Comparison of ENCODE assay signal across 8 cellular contexts in the genomic region with DNA sequence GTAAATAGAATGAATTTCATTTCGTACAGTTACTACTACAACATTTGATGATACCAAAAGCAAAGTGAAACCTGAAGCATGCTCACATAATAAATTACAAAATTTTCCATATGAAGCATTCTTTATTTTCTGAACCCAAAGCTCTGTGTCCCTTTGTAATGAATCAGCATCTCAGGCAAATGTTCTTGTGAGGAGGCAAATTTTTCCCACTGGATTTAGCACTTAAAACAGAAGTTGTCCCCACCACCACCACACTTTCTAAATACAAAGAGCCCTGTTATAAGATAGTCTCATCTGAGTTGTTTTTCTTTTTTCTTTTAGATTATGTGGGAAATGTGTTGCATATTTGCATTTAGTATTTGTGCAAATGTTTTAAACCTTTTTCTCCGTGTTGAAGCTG.
A peak's percentile ranks its signal among the peaks of the same experiment; 100 is the strongest.
DNase-seq lines count a peak whose midpoint lies in the region; ATAC-seq, FAIRE-seq and TF ChIP-seq lines count a peak whose summit lies in the region.

No MANE protein-coding gene starts in this region.

- H3K36me3 ChIP-seq in HEK293 (ENCODE audit: control insufficient read depth in 2 of 2, insufficient read depth in 1 of 2, low read length in 2 of 2) = no peaks in the 10 kb centered on the region
- no peaks in the 10 kb centered on the region for H3K36me3 ChIP-seq in keratinocyte (ENCODE audit: control insufficient read depth in 2 of 2, extremely low read depth in 1 of 2, insufficient read depth in 2 of 2, low read length in 2 of 2)
- no peaks in the 10 kb centered on the region for H3K36me3 ChIP-seq in subcutaneous abdominal adipose tissue (ENCODE audit: control insufficient read depth in 5 of 5, insufficient read depth in 5 of 5, low read length in 5 of 5)

- dilution Hi-C loops in keratinocyte (cut with MboI; ENCODE audit: extremely low pct_ligation_motif_present, low sequenced_read_pairs) = no loop called here

- H3K4me2 ChIP-seq in keratinocyte (ENCODE audit: control insufficient read depth, extremely low read depth, insufficient read depth, low read depth, low read length) = peak overlapping the region; percentile 97

- peak overlapping the region; percentile 66 for H2AFZ ChIP-seq in keratinocyte (ENCODE audit: control insufficient read depth, low read length)

- CTCF ChIA-PET in HEK293 (lab: Yijun Ruan, JAX) = interaction anchor here (0.6 to 1.4 kb wide), 20 partner anchors 9 to 1327 kb away, joined by 3 to 7 read pairs (median 3); a partner anchor contains a TSS

- H3K27ac ChIP-seq in C4-2B = peak overlapping the region; percentile 70
- no peak overlapping the region for H3K27ac ChIP-seq in HEK293 (ENCODE audit: extremely low read depth, low read depth, low read length)
- H3K27ac ChIP-seq in keratinocyte (ENCODE audit: control insufficient read depth, insufficient read depth, low read length) = peak overlapping the region; percentile 96
- peak overlapping the region; percentile 60 for H3K27ac ChIP-seq in subcutaneous abdominal adipose tissue (ENCODE audit: low read depth, low read length)

- H3K4me1 Mint-ChIP-seq in activated naive CD8-positive, alpha-beta T cell treated with anti-CD3 and anti-CD28 coated beads, Interleukin-2, amount 50 U/mL, for 24 hours = peaks cover 6% of the 10 kb centered on the region

- H3K27me3 ChIP-seq in keratinocyte (ENCODE audit: control insufficient read depth, extremely low read depth, insufficient read depth, low read length) (no peaks in the 10 kb centered on the region), subcutaneous abdominal adipose tissue (ENCODE audit: control insufficient read depth in 5 of 5, insufficient read depth in 4 of 5, low read length in 5 of 5) (no peaks in the 10 kb centered on the region)

- H3K4me3 Mint-ChIP-seq in activated naive CD8-positive, alpha-beta T cell treated with anti-CD3 and anti-CD28 coated beads, Interleukin-2, amount 50 U/mL, for 24 hours = peak overlapping the region; percentile 79

- peak overlapping the region; percentile 92 for H3K9ac ChIP-seq in keratinocyte (ENCODE audit: control insufficient read depth, extremely low read depth, insufficient read depth, low read length)
- peak overlapping the region; percentile 48 to 73 (median 69) for H3K9ac ChIP-seq in subcutaneous abdominal adipose tissue (ENCODE audit: low read length in 5 of 5)

- TF ChIP-seq CTCF in C4-2B (conservative IDR thresholded peaks at IDR 0.05) = no peak
- TF ChIP-seq CTCF in HEK293 (tag by site-specific recombination; IDR thresholded peaks at IDR 0.05) = no peak
- no peak for TF ChIP-seq CTCF in keratinocyte (optimal IDR thresholded peaks at IDR 0.05 in 1 of 3, IDR thresholded peaks at IDR 0.05 in 1 of 3, conservative IDR thresholded peaks at IDR 0.05 in 1 of 3; ENCODE audit: extremely low read depth in 1 of 3, insufficient read depth in 2 of 3, low read length in 3 of 3)

- no peaks in the 10 kb centered on the region for H3K36me3 Mint-ChIP-seq in activated naive CD8-positive, alpha-beta T cell treated with anti-CD3 and anti-CD28 coated beads, Interleukin-2, amount 50 U/mL, for 24 hours (ENCODE audit: low read depth)

- H3K27me3 Mint-ChIP-seq in activated naive CD8-positive, alpha-beta T cell treated with anti-CD3 and anti-CD28 coated beads, Interleukin-2, amount 50 U/mL, for 24 hours = no peaks in the 10 kb centered on the region

- no peaks in the 10 kb centered on the region for H3K9me3 Mint-ChIP-seq in activated naive CD8-positive, alpha-beta T cell treated with anti-CD3 and anti-CD28 coated beads, Interleukin-2, amount 50 U/mL, for 24 hours

- H3K4me3 ChIP-seq in HEK293 (ENCODE audit: low read depth, low read length) (peak overlapping the region; percentile 37), keratinocyte (ENCODE audit: control insufficient read depth in 2 of 3, extremely low read depth in 1 of 3, insufficient read depth in 2 of 3, low read depth in 1 of 3, low read length in 3 of 3) (peak overlapping the region; percentile 49 to 96 (median 82)), subcutaneous abdominal adipose tissue (ENCODE audit: low read depth in 1 of 5, low read length in 5 of 5) (peak overlapping the region; percentile 49 to 80 (median 68))

- peak overlapping the region; percentile 82 for H3K27ac Mint-ChIP-seq in activated naive CD8-positive, alpha-beta T cell treated with anti-CD3 and anti-CD28 coated beads, Interleukin-2, amount 50 U/mL, for 24 hours

- no peak for ATAC-seq in activated naive CD8-positive, alpha-beta T cell treated with anti-CD3 and anti-CD28 coated beads, Interleukin-2, amount 50 U/mL, for 24 hours

- no peaks in the 10 kb centered on the region for H3K79me2 ChIP-seq in keratinocyte (ENCODE audit: control insufficient read depth, insufficient read depth, low read length)

- no peak for DNase-seq in activated naive CD8-positive, alpha-beta T cell treated with anti-CD3 and anti-CD28 coated beads, Interleukin-2, amount 50 U/mL, for 24 hours
- DNase-seq in keratinocyte (ENCODE audit: low read depth, low spot score) (no peak), globus pallidus (ENCODE audit: low spot score) (no peak), amniotic stem cell (lab: John Stamatoyannopoulos, UW) (no peak), SHP77 treated with DMSO at 0.1 percent for 48 hours (lab: John Stamatoyannopoulos, UW) (no peak)

- H3K9me1 ChIP-seq in keratinocyte (ENCODE audit: control insufficient read depth, extremely low read depth, insufficient read depth, low read length) = no peaks in the 10 kb centered on the region

- POLR2A ChIA-PET in HEK293 (lab: Yijun Ruan, JAX) = interaction anchor here (0.7 kb wide), 2 partner anchors 457 to 670 kb away, joined by 5 to 7 read pairs; no protein-coding TSS in a partner anchor

- no peak for FAIRE-seq in keratinocyte (lab: Jason Lieb, UNC)

- H3K4me1 ChIP-seq in HEK293 (ENCODE audit: control insufficient read depth, insufficient read depth, low read length) (no peaks in the 10 kb centered on the region), keratinocyte (ENCODE audit: control insufficient read depth, extremely low read depth, insufficient read depth, low read length) (peaks cover 18% of the 10 kb centered on the region), subcutaneous abdominal adipose tissue (ENCODE audit: control insufficient read depth in 5 of 5, insufficient read depth in 5 of 5, low read length in 5 of 5) (peaks cover 0 to 6% (median 5%) of the 10 kb centered on the region in 5 donors)

- no peaks in the 10 kb centered on the region for H3K9me3 ChIP-seq in HEK293 (ENCODE audit: control insufficient read depth, insufficient read depth, low read depth, low read length)
- no peaks in the 10 kb centered on the region for H3K9me3 ChIP-seq in keratinocyte (ENCODE audit: control insufficient read depth, low read depth, low read length)
- no peaks in the 10 kb centered on the region for H3K9me3 ChIP-seq in subcutaneous abdominal adipose tissue (ENCODE audit: control insufficient read depth in 5 of 5, low read length in 5 of 5)

- H4K20me1 ChIP-seq in keratinocyte (ENCODE audit: control insufficient read depth, extremely low read depth, insufficient read depth, low read length) = no peaks in the 10 kb centered on the region

TF ChIP-seq in HEK293, 187 proteins besides CTCF, POLR2A, EP300 and RAD21:
- TF ChIP-seq ZNF416 (tag by site-specific recombination; IDR thresholded peaks at IDR 0.05) (no peak), BCL11A (tag by site-specific recombination; IDR thresholded peaks at IDR 0.05; ENCODE audit: low read depth) (no peak), ZNF791 (tag by site-specific recombination; IDR thresholded peaks at IDR 0.05) (no peak), ZBTB8A (tag by site-specific recombination; IDR thresholded peaks at IDR 0.05) (no peak), ZNF558 (tag by site-specific recombination; IDR thresholded peaks at IDR 0.05) (no peak), HOXA7 (CRISPR knock-in tag; IDR thresholded peaks at IDR 0.05; ENCODE audit: borderline replicate concordance) (no peak), ZNF473 (tag by site-specific recombination; IDR thresholded peaks at IDR 0.05) (no peak), BCL11B (tag by site-specific recombination; IDR thresholded peaks at IDR 0.05; ENCODE audit: low read depth) (no peak), ZNF366 (tag by site-specific recombination; conservative IDR thresholded peaks at IDR 0.05) (no peak)
- TF ChIP-seq, protein P1, sequence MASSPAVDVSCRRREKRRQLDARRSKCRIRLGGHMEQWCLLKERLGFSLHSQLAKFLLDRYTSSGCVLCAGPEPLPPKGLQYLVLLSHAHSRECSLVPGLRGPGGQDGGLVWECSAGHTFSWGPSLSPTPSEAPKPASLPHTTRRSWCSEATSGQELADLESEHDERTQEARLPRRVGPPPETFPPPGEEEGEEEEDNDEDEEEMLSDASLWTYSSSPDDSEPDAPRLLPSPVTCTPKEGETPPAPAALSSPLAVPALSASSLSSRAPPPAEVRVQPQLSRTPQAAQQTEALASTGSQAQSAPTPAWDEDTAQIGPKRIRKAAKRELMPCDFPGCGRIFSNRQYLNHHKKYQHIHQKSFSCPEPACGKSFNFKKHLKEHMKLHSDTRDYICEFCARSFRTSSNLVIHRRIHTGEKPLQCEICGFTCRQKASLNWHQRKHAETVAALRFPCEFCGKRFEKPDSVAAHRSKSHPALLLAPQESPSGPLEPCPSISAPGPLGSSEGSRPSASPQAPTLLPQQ (tag by site-specific recombination; IDR thresholded peaks at IDR 0.05) = no peak
- TF ChIP-seq, protein P2, sequence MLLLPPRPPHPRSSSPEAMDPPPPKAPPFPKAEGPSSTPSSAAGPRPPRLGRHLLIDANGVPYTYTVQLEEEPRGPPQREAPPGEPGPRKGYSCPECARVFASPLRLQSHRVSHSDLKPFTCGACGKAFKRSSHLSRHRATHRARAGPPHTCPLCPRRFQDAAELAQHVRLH (tag by site-specific recombination; IDR thresholded peaks at IDR 0.05) = no peak
- TF ChIP-seq, protein P3, sequence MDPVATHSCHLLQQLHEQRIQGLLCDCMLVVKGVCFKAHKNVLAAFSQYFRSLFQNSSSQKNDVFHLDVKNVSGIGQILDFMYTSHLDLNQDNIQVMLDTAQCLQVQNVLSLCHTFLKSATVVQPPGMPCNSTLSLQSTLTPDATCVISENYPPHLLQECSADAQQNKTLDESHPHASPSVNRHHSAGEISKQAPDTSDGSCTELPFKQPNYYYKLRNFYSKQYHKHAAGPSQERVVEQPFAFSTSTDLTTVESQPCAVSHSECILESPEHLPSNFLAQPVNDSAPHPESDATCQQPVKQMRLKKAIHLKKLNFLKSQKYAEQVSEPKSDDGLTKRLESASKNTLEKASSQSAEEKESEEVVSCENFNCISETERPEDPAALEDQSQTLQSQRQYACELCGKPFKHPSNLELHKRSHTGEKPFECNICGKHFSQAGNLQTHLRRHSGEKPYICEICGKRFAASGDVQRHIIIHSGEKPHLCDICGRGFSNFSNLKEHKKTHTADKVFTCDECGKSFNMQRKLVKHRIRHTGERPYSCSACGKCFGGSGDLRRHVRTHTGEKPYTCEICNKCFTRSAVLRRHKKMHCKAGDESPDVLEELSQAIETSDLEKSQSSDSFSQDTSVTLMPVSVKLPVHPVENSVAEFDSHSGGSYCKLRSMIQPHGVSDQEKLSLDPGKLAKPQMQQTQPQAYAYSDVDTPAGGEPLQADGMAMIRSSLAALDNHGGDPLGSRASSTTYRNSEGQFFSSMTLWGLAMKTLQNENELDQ (tag by site-specific recombination; IDR thresholded peaks at IDR 0.05; ENCODE audit: low read depth) = no peak
